Comparison of ENCODE assay signal across 8 cellular contexts in genomic region chr2:11154460-11155325, GRCh38. TPM values are rescaled to one million over a fixed set of nuclear protein-coding genes. Genes with fewer than 3 reads are reported as not detected.
DNase-seq lines count a peak whose midpoint lies in the region; TF ChIP-seq lines count a peak whose summit lies in the region.

No MANE protein-coding gene starts in this region.

- H3K79me2 ChIP-seq in neural cell (replicated peaks; ENCODE audit: insufficient read depth, low read length) = no peaks in the 10 kb centered on the region

- TF ChIP-seq RAD21 in neural cell (conservative IDR thresholded peaks at IDR 0.05) = no peak

- no peaks in the 10 kb centered on the region for H3K36me3 ChIP-seq in ES-I3 (ENCODE audit: insufficient read depth, low read length)
- H3K36me3 ChIP-seq in H7 (replicated peaks; ENCODE audit: control insufficient read depth, insufficient read depth, low read length) = no peaks in the 10 kb centered on the region
- H3K36me3 ChIP-seq in neural cell (ENCODE audit: insufficient read depth, low read length) = no peaks in the 10 kb centered on the region

- peak overlapping the region; percentile 37 for H3K4me3 ChIP-seq in H7 (ENCODE audit: insufficient read depth, low read depth, low read length)
- peak overlapping the region; percentile 60 for H3K4me3 ChIP-seq in fibroblast of the aortic adventitia (ENCODE audit: low read depth, low read length)
- H3K4me3 ChIP-seq in neural cell (ENCODE audit: low read length) = peak overlapping the region; percentile 56

- DNase-seq in H7 = peak; percentile 100
- DNase-seq in LoVo (ENCODE audit: low spot score) = peak; percentile 94
- DNase-seq in RWPE1 (ENCODE audit: low spot score) = peak; percentile 100
- DNase-seq in activated T-helper 9 cell treated with anti-CD3 and anti-CD28 coated beads, Interleukin-2, amount 50 U/mL, for 16 hours (ENCODE audit: low read depth) = peak; percentile 98
- DNase-seq in fibroblast of the aortic adventitia (ENCODE audit: low read depth) = peak; percentile 94

- TF ChIP-seq CTCF in RWPE1 (conservative IDR thresholded peaks at IDR 0.05; ENCODE audit: low read depth) = no peak
- no peak for TF ChIP-seq CTCF in fibroblast of the aortic adventitia (IDR thresholded peaks at IDR 0.05; ENCODE audit: insufficient read depth, low read length)
- no peak for TF ChIP-seq CTCF in neural cell (IDR thresholded peaks at IDR 0.05; ENCODE audit: poor library complexity, severe bottlenecking)

- CTCF ChIA-PET in RWPE1 (lab: Yijun Ruan, JAX) = interaction anchor here (0.6 kb wide), 1 partner anchor 659 kb away, joined by 4 read pairs; no protein-coding TSS in a partner anchor

- no peaks in the 10 kb centered on the region for H3K9me2 ChIP-seq in neural cell (ENCODE audit: insufficient read depth, low read length)

- H3K27me3 ChIP-seq in H7 (ENCODE audit: control insufficient read depth, insufficient read depth, low read length) (peaks cover 12% of the 10 kb centered on the region), neural cell (ENCODE audit: insufficient read depth, low read depth, low read length) (peaks cover 7% of the 10 kb centered on the region)

- peak overlapping the region; percentile 82 for H3K9ac ChIP-seq in ES-I3 (ENCODE audit: low read depth, low read length)
- no peak overlapping the region for H3K9ac ChIP-seq in neural cell (ENCODE audit: low read length)

- H3K9me3 ChIP-seq in ES-I3 (ENCODE audit: control insufficient read depth, insufficient read depth, low read length) (no peaks in the 10 kb centered on the region), neural cell (ENCODE audit: low read length) (no peaks in the 10 kb centered on the region)

- TF ChIP-seq EP300 in neural cell (conservative IDR thresholded peaks at IDR 0.05; ENCODE audit: poor library complexity, severe bottlenecking) = no peak

- peak overlapping the region; percentile 45 for H3K27ac Mint-ChIP-seq in stimulated activated naive CD8-positive, alpha-beta T cell treated with anti-CD3 and anti-CD28 coated beads, Interleukin-15, Interleukin-2, amounts not matched to agents 100 ng/mL and 50 ng/mL, for 24 hours

- H3K4me2 ChIP-seq in neural cell (ENCODE audit: low read length) = no peak overlapping the region

- no peaks in the 10 kb centered on the region for H3K27me3 Mint-ChIP-seq in stimulated activated naive CD8-positive, alpha-beta T cell treated with anti-CD3 and anti-CD28 coated beads, Interleukin-15, Interleukin-2, amounts not matched to agents 100 ng/mL and 50 ng/mL, for 24 hours

- peak overlapping the region; percentile 82 for H3K4me3 Mint-ChIP-seq in stimulated activated naive CD8-positive, alpha-beta T cell treated with anti-CD3 and anti-CD28 coated beads, Interleukin-15, Interleukin-2, amounts not matched to agents 100 ng/mL and 50 ng/mL, for 24 hours

- H3K27ac ChIP-seq in RWPE1 (peak overlapping the region; percentile 91), neural cell (ENCODE audit: low read length) (no peak overlapping the region)

- no peaks in the 10 kb centered on the region for H4K20me1 ChIP-seq in neural cell (ENCODE audit: insufficient read depth)

- H3F3A ChIP-seq in neural cell (ENCODE audit: insufficient read depth, low read length, poor library complexity, severe bottlenecking) = peaks cover 6% of the 10 kb centered on the region

- H2AFZ ChIP-seq in neural cell (ENCODE audit: low read depth, low read length) = no peak overlapping the region

- peaks cover 11% of the 10 kb centered on the region for H3K4me1 Mint-ChIP-seq in stimulated activated naive CD8-positive, alpha-beta T cell treated with anti-CD3 and anti-CD28 coated beads, Interleukin-15, Interleukin-2, amounts not matched to agents 100 ng/mL and 50 ng/mL, for 24 hours (ENCODE audit: low read depth)

- H3K4me1 ChIP-seq in ES-I3 (ENCODE audit: insufficient read depth, low read length) = peaks cover 5% of the 10 kb centered on the region

- POLR2A ChIA-PET in RWPE1 (lab: Yijun Ruan, JAX; ENCODE audit: low non-redundant PET) = interaction anchor here (0.6 kb wide), 1 partner anchor 525 kb away, joined by 3 read pairs; no protein-coding TSS in a partner anchor

- no peaks in the 10 kb centered on the region for H3K36me3 Mint-ChIP-seq in stimulated activated naive CD8-positive, alpha-beta T cell treated with anti-CD3 and anti-CD28 coated beads, Interleukin-15, Interleukin-2, amounts not matched to agents 100 ng/mL and 50 ng/mL, for 24 hours (ENCODE audit: low read depth)

- H3K9me3 Mint-ChIP-seq in stimulated activated naive CD8-positive, alpha-beta T cell treated with anti-CD3 and anti-CD28 coated beads, Interleukin-15, Interleukin-2, amounts not matched to agents 100 ng/mL and 50 ng/mL, for 24 hours = no peaks in the 10 kb centered on the region

TF ChIP-seq in neural cell, 6 proteins besides CTCF, POLR2A, EP300 and RAD21:
- TF ChIP-seq MXI1 (conservative IDR thresholded peaks at IDR 0.05; ENCODE audit: poor library complexity, severe bottlenecking) (no peak), EZH2 (IDR thresholded peaks at IDR 0.05; ENCODE audit: borderline replicate concordance, insufficient read depth, low read length, poor library complexity, severe bottlenecking) (no peak), TAF1 (IDR thresholded peaks at IDR 0.05; ENCODE audit: low read depth) (no peak), POLR2AphosphoS5 (IDR thresholded peaks at IDR 0.05) (no peak), SMC3 (conservative IDR thresholded peaks at IDR 0.05; ENCODE audit: poor library complexity) (no peak)
- TF ChIP-seq, protein P1, sequence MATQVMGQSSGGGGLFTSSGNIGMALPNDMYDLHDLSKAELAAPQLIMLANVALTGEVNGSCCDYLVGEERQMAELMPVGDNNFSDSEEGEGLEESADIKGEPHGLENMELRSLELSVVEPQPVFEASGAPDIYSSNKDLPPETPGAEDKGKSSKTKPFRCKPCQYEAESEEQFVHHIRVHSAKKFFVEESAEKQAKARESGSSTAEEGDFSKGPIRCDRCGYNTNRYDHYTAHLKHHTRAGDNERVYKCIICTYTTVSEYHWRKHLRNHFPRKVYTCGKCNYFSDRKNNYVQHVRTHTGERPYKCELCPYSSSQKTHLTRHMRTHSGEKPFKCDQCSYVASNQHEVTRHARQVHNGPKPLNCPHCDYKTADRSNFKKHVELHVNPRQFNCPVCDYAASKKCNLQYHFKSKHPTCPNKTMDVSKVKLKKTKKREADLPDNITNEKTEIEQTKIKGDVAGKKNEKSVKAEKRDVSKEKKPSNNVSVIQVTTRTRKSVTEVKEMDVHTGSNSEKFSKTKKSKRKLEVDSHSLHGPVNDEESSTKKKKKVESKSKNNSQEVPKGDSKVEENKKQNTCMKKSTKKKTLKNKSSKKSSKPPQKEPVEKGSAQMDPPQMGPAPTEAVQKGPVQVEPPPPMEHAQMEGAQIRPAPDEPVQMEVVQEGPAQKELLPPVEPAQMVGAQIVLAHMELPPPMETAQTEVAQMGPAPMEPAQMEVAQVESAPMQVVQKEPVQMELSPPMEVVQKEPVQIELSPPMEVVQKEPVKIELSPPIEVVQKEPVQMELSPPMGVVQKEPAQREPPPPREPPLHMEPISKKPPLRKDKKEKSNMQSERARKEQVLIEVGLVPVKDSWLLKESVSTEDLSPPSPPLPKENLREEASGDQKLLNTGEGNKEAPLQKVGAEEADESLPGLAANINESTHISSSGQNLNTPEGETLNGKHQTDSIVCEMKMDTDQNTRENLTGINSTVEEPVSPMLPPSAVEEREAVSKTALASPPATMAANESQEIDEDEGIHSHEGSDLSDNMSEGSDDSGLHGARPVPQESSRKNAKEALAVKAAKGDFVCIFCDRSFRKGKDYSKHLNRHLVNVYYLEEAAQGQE (IDR thresholded peaks at IDR 0.05; ENCODE audit: borderline replicate concordance) = no peak

RNA-seq across cellular contexts. Expression of gene SLC66A3, which starts 0.6 kb away (rescaled TPM):
- 16.1 and 21.1 TPM in 2 replicates for total RNA-seq in H7 (2014; rRNA removed; shearing (Covaris generic))
- 48.2 and 83.1 TPM in 2 replicates for total RNA-seq in fibroblast of the aortic adventitia (ENCODE audit: low replicate concordance)
- 7.0 and 16.7 TPM in 2 replicates for polyA plus RNA-seq in neural cell
- 2.2 and 3.9 TPM in 2 replicates for polyA minus RNA-seq in neural cell
